Comparison of ENCODE assay signal across 16 cellular contexts in genomic region chr4:17552427-17552826, GRCh38. TPM values are rescaled to one million over a fixed set of nuclear protein-coding genes. Genes with fewer than 3 reads are reported as not detected.
"Had no signal": no experiment of that assay in that cellular context is flagged by ENCODE, and none has a peak within 500 bp of the region (broad histone marks: within the 10 kb centered on the region; RNA-seq: fewer than 3 reads in every experiment).

No MANE protein-coding gene starts in this region.

- H3K9me3 ChIP-seq: esophagus squamous epithelium had no signal

- H3K4me1 ChIP-seq: foreskin keratinocyte had no signal

- H3K4me3 ChIP-seq: cardiac muscle cell, esophagus squamous epithelium, skin epidermis had no signal

- ATAC-seq: activated CD8-positive, alpha-beta T cell treated with anti-CD3 and anti-CD28 coated beads, Interleukin-2, amount 10 ng/mL, durations not matched to agents 7 days and 5 days; foreskin keratinocyte; natural killer cell treated with Interleukin-12 subunit alpha and Interleukin-12 subunit beta and Interleukin-15 and Interleukin-18, amount 100 ng/mL, for 72 hours; stimulated activated effector memory CD8-positive, alpha-beta T cell treated with anti-CD3 and anti-CD28 coated beads, Interleukin-12 subunit alpha, Interleukin-12 subunit beta, amount 100 ng/mL, for 72 hours had no signal

- FAIRE-seq: astrocyte, colon had no signal

- H3K27ac ChIP-seq: cardiac muscle cell, esophagus squamous epithelium, foreskin keratinocyte, skin epidermis had no signal

- H3K36me3 ChIP-seq: cardiac muscle cell, esophagus squamous epithelium had no signal

- DNase-seq: activated CD4-positive, alpha-beta T cell treated with anti-CD3 and anti-CD28 coated beads for 48 hours; activated CD8-positive, alpha-beta memory T cell treated with anti-CD3 and anti-CD28 coated beads, Interleukin-2, amount 50 U/mL, for 48 hours; activated CD8-positive, alpha-beta T cell treated with anti-CD3 and anti-CD28 coated beads, Interleukin-2, amount 10 ng/mL, durations not matched to agents 7 days and 5 days; esophagus squamous epithelium; foreskin keratinocyte; T-helper 1 cell; trophoblast cell had no signal

RNA-seq across cellular contexts. Expression of gene CLRN2, which starts 37.5 kb away (rescaled TPM):
- total RNA-seq: activated CD8-positive, alpha-beta T cell treated with anti-CD3 and anti-CD28 coated beads, Interleukin-2, amount 10 ng/mL, durations not matched to agents 7 days and 5 days; astrocyte; cardiac muscle cell; esophagus squamous epithelium; foreskin keratinocyte; mucosa of gallbladder; natural killer cell treated with Interleukin-12 subunit alpha and Interleukin-12 subunit beta and Interleukin-15 and Interleukin-18, amount 100 ng/mL, for 72 hours; osteocyte; renal cortical epithelial cell had no signal
- polyA plus RNA-seq: cardiac muscle cell, foreskin keratinocyte had no signal
